ENCODE assay signal across 1 cellular context in genomic region chr13:20118268-20119140, GRCh38.
TF ChIP-seq lines count a peak whose summit lies in the region.

No MANE protein-coding gene starts in this region.

TF ChIP-seq in HEK293, 187 proteins besides CTCF, POLR2A, EP300 and RAD21 (continued from another document):
- TF ChIP-seq, protein P1, sequence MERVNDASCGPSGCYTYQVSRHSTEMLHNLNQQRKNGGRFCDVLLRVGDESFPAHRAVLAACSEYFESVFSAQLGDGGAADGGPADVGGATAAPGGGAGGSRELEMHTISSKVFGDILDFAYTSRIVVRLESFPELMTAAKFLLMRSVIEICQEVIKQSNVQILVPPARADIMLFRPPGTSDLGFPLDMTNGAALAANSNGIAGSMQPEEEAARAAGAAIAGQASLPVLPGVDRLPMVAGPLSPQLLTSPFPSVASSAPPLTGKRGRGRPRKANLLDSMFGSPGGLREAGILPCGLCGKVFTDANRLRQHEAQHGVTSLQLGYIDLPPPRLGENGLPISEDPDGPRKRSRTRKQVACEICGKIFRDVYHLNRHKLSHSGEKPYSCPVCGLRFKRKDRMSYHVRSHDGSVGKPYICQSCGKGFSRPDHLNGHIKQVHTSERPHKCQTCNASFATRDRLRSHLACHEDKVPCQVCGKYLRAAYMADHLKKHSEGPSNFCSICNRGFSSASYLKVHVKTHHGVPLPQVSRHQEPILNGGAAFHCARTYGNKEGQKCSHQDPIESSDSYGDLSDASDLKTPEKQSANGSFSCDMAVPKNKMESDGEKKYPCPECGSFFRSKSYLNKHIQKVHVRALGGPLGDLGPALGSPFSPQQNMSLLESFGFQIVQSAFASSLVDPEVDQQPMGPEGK (tag by site-specific recombination; IDR thresholded peaks at IDR 0.05), result peak; percentile 57; the same call in 1 of the 2 replicates
- TF ChIP-seq ZBTB17 (tag by site-specific recombination; IDR thresholded peaks at IDR 0.05) (peak; percentile 58), MYNN (tag by site-specific recombination; IDR thresholded peaks at IDR 0.05; ENCODE audit: borderline replicate concordance) (no peak), SP7 (tag by site-specific recombination; IDR thresholded peaks at IDR 0.05) (peak; percentile 61), ZNF311 (tag by site-specific recombination; IDR thresholded peaks at IDR 0.05; ENCODE audit: borderline replicate concordance) (no peak), HIC1 (tag by site-specific recombination; IDR thresholded peaks at IDR 0.05) (no peak), ZNF747 (tag by site-specific recombination; IDR thresholded peaks at IDR 0.05) (no peak), ZNF544 (tag by site-specific recombination; IDR thresholded peaks at IDR 0.05) (no peak), ZNF670 (tag by site-specific recombination; IDR thresholded peaks at IDR 0.05; ENCODE audit: low read depth) (no peak), ZNF121 (tag by site-specific recombination; IDR thresholded peaks at IDR 0.05) (no peak), ZNF501 (tag by site-specific recombination; IDR thresholded peaks at IDR 0.05) (0 out of 2 replicates have a peak, but pooled peaks have one; percentile 64), SETDB1 (IDR thresholded peaks at IDR 0.05; ENCODE audit: insufficient read length, low read length) (no peak), ZNF2 (tag by site-specific recombination; IDR thresholded peaks at IDR 0.05) (peak; percentile 37; the same call in 1 of the 2 replicates), ZIC2 (tag by site-specific recombination; IDR thresholded peaks at IDR 0.05) (peak; percentile 68; the same call in 1 of the 2 replicates), ZNF266 (tag by site-specific recombination; IDR thresholded peaks at IDR 0.05; ENCODE audit: low read depth) (no peak), PRDM4 (tag by site-specific recombination; IDR thresholded peaks at IDR 0.05) (no peak; the same call in 1 of the 2 replicates), ZNF596 (tag by site-specific recombination; IDR thresholded peaks at IDR 0.05) (no peak), HOXA7 (CRISPR knock-in tag; IDR thresholded peaks at IDR 0.05; ENCODE audit: borderline replicate concordance) (no peak), ZNF488 (tag by site-specific recombination; IDR thresholded peaks at IDR 0.05) (no peak), OSR2 (tag by site-specific recombination; IDR thresholded peaks at IDR 0.05) (no peak), EGR2 (tag by site-specific recombination; IDR thresholded peaks at IDR 0.05; ENCODE audit: low read depth) (peak; percentile 21), GLIS2 (tag by site-specific recombination; IDR thresholded peaks at IDR 0.05) (peak; percentile 79; the same call in 1 of the 2 replicates), ZNF23 (tag by site-specific recombination; IDR thresholded peaks at IDR 0.05; ENCODE audit: borderline replicate concordance) (no peak), FEZF1 (tag by site-specific recombination; IDR thresholded peaks at IDR 0.05) (peak; percentile 32; the same call in 1 of the 2 replicates), ZNF24 (tag by site-specific recombination; IDR thresholded peaks at IDR 0.05) (no peak), GLI2 (tag by site-specific recombination; IDR thresholded peaks at IDR 0.05; ENCODE audit: borderline replicate concordance, low read depth) (no peak), ZNF558 (tag by site-specific recombination; IDR thresholded peaks at IDR 0.05) (no peak; the same call in 1 of the 2 replicates)
- TF ChIP-seq, protein P2, sequence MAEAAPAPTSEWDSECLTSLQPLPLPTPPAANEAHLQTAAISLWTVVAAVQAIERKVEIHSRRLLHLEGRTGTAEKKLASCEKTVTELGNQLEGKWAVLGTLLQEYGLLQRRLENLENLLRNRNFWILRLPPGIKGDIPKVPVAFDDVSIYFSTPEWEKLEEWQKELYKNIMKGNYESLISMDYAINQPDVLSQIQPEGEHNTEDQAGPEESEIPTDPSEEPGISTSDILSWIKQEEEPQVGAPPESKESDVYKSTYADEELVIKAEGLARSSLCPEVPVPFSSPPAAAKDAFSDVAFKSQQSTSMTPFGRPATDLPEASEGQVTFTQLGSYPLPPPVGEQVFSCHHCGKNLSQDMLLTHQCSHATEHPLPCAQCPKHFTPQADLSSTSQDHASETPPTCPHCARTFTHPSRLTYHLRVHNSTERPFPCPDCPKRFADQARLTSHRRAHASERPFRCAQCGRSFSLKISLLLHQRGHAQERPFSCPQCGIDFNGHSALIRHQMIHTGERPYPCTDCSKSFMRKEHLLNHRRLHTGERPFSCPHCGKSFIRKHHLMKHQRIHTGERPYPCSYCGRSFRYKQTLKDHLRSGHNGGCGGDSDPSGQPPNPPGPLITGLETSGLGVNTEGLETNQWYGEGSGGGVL (tag by site-specific recombination; IDR thresholded peaks at IDR 0.05), result peak; percentile 86
- TF ChIP-seq, protein P3, sequence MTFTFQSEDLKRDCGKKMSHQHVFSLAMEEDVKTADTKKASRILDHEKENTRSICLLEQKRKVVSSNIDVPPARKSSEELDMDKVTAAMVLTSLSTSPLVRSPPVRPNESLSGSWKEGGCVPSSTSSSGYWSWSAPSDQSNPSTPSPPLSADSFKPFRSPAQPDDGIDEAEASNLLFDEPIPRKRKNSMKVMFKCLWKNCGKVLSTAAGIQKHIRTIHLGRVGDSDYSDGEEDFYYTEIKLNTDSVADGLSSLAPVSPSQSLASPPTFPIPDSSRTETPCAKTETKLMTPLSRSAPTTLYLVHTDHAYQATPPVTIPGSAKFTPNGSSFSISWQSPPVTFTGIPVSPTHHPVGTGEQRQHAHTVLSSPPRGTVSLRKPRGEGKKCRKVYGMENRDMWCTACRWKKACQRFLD (tag by site-specific recombination; IDR thresholded peaks at IDR 0.05), result no peak
- TF ChIP-seq, protein P4, sequence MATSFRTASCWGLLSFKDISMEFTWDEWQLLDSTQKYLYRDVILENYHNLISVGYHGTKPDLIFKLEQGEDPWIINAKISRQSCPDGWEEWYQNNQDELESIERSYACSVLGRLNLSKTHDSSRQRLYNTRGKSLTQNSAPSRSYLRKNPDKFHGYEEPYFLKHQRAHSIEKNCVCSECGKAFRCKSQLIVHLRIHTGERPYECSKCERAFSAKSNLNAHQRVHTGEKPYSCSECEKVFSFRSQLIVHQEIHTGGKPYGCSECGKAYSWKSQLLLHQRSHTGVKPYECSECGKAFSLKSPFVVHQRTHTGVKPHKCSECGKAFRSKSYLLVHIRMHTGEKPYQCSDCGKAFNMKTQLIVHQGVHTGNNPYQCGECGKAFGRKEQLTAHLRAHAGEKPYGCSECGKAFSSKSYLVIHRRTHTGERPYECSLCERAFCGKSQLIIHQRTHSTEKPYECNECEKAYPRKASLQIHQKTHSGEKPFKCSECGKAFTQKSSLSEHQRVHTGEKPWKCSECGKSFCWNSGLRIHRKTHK (tag by site-specific recombination; IDR thresholded peaks at IDR 0.05), result no peak
- TF ChIP-seq, protein P5, sequence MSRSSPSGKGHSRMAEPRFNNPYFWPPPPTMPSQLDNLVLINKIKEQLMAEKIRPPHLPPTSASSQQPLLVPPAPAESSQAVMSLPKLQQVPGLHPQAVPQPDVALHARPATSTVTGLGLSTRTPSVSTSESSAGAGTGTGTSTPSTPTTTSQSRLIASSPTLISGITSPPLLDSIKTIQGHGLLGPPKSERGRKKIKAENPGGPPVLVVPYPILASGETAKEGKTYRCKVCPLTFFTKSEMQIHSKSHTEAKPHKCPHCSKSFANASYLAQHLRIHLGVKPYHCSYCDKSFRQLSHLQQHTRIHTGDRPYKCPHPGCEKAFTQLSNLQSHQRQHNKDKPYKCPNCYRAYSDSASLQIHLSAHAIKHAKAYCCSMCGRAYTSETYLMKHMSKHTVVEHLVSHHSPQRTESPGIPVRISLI (tag by site-specific recombination; IDR thresholded peaks at IDR 0.05), result no peak
